9 cellular contexts compared by ENCODE assay signal in genomic region chr2:174180165-174180724, GRCh38.
A peak's percentile ranks its signal among the peaks of the same experiment; 100 is the strongest.
DNase-seq lines count a peak whose midpoint lies in the region; ATAC-seq, FAIRE-seq and TF ChIP-seq lines count a peak whose summit lies in the region.
"Had no signal": no experiment of that assay in that cellular context is flagged by ENCODE, and none has a peak within 500 bp of the region (broad histone marks: within the 10 kb centered on the region; RNA-seq: fewer than 3 reads in every experiment).

No MANE protein-coding gene starts in this region.

- H3F3A ChIP-seq in SK-N-SH (replicated peaks; ENCODE audit: insufficient read depth): no peaks in the 10 kb centered on the region

- peak; percentile 20; the same call in 1 of the 2 replicates for TF ChIP-seq RAD21 in HCT116 (IDR thresholded peaks at IDR 0.05; ENCODE audit: low read depth)
- TF ChIP-seq RAD21 in SK-N-SH (IDR thresholded peaks at IDR 0.05; ENCODE audit: low read length): peak; percentile 26; the same call in 1 of the 2 replicates

- peak; percentile 73 for ATAC-seq in HCT116
- ATAC-seq in HG02610 (IDR thresholded peaks at IDR 0.05; ENCODE audit: unreplicated experiment): no peak

- H3K4me3 ChIP-seq in AG10803 (ENCODE audit: low read length) (no peak overlapping the region), HCT116 (replicated peaks in 1 of 2; ENCODE audit: low read depth in 1 of 2, low read length in 2 of 2) (no peak overlapping the region), SK-N-SH (ENCODE audit: low read depth in 2 of 2, low read length in 1 of 2) (no peak overlapping the region), fibroblast of pulmonary artery (replicated peaks; ENCODE audit: low read depth, low read length) (no peak overlapping the region), kidney (ENCODE audit: low read length in 2 of 2) (no peak overlapping the region)

- H3K4me1 ChIP-seq in HCT116 (ENCODE audit: control insufficient read depth in 1 of 2, insufficient read depth in 2 of 2, low read length in 2 of 2) (no peaks in the 10 kb centered on the region), SK-N-SH (ENCODE audit: control insufficient read depth in 1 of 2, insufficient read depth in 2 of 2, low read depth in 1 of 2, low read length in 1 of 2) (peaks cover 0 to 21% of the 10 kb centered on the region in 2 experiments; a peak in 2 of 4 replicates), kidney (ENCODE audit: control insufficient read depth in 1 of 2, insufficient read depth in 1 of 2, low read depth in 1 of 2, low read length in 2 of 2) (peaks cover 3 to 5% of the 10 kb centered on the region in 2 donors)

- DNase-seq in AG10803 (ENCODE audit: low read depth) (peak; percentile 6), HCT116 (ENCODE audit: low read depth, low spot score) (no peak), SK-N-SH (peak; percentile 43), fibroblast of pulmonary artery (ENCODE audit: low read depth) (no peak), posterior vena cava (ENCODE audit: low spot score) (no peak), kidney (no peak)
- DNase-seq in activated CD8-positive, alpha-beta memory T cell treated with anti-CD3 and anti-CD28 coated beads for 24 hours: no peak
- DNase-seq: stimulated activated naive CD4-positive, alpha-beta T cell treated with Interleukin-2 at 50 U/mL for 16 hours had no signal

- H3K9me2 ChIP-seq in HCT116 (ENCODE audit: insufficient read depth) (no peaks in the 10 kb centered on the region), SK-N-SH (no peaks in the 10 kb centered on the region)

- CTCF ChIA-PET in HCT116 (lab: Charles Lee) (interaction anchor here (1.2 kb wide), 1 partner anchor 161 kb away, joined by 3 read pairs; no protein-coding TSS in a partner anchor), SK-N-SH (lab: Yijun Ruan, JAX) (interaction anchor here (1.2 to 1.3 kb wide), 2 partner anchors 22 to 45 kb away, joined by 3 to 4 read pairs; no protein-coding TSS in a partner anchor)

- RAD21 ChIA-PET in HCT116 (lab: Charles Lee; ENCODE audit: low non-redundant PET in 1 of 2, low total read pairs in 2 of 2, uncharacterized antibody in 2 of 2, unreplicated experiment in 2 of 2): no interaction called here

- TF ChIP-seq CTCF in AG10803 (conservative IDR thresholded peaks at IDR 0.05; ENCODE audit: low read length) (no peak; the same call in 1 of the 2 replicates), HCT116 (IDR thresholded peaks at IDR 0.05 in 2 of 3, conservative IDR thresholded peaks at IDR 0.05 in 1 of 3; ENCODE audit: borderline replicate concordance in 1 of 3, insufficient read depth in 1 of 3, low read depth in 2 of 3, low read length in 2 of 3) (peak; percentile 7 to 30 (median 26); a peak in 3 of 6 replicates), SK-N-SH (IDR thresholded peaks at IDR 0.05) (peak; percentile 25; the same call in 1 of the 2 replicates), fibroblast of pulmonary artery (IDR thresholded peaks at IDR 0.05; ENCODE audit: low read length, missing control alignments) (peak; percentile 18), kidney (IDR thresholded peaks at IDR 0.05; ENCODE audit: borderline replicate concordance, extremely low read depth, insufficient read depth) (no peak)

- no peak for TF ChIP-seq POLR2A in HCT116 (IDR thresholded peaks at IDR 0.05; ENCODE audit: borderline replicate concordance, extremely low read depth, insufficient read depth, insufficient read length)

- BruUV-seq in HCT116 (replicated peaks; lab: Mats Ljungman, UMichigan): no TSS peak

- peaks cover 5% of the 10 kb centered on the region; the same call in 1 of the 2 replicates for H4K20me1 ChIP-seq in HCT116 (ENCODE audit: insufficient read depth)
- no peaks in the 10 kb centered on the region for H4K20me1 ChIP-seq in SK-N-SH (ENCODE audit: insufficient read depth)

- no peak overlapping the region for H3K4me2 ChIP-seq in HCT116 (ENCODE audit: low read length)
- no peak overlapping the region for H3K4me2 ChIP-seq in SK-N-SH

- H2AFZ ChIP-seq in HCT116 (ENCODE audit: low read depth, low read length, poor library complexity, severe bottlenecking) (no peak overlapping the region), SK-N-SH (ENCODE audit: low read depth) (no peak overlapping the region)

- H3K79me2 ChIP-seq in HCT116 (ENCODE audit: insufficient read depth, low read length) (peaks cover 94% of the 10 kb centered on the region), SK-N-SH (ENCODE audit: insufficient read depth) (peaks cover 19% of the 10 kb centered on the region; the same call in 1 of the 2 replicates)

- H3K27ac ChIP-seq in HCT116 (ENCODE audit: low read depth, low read length) (no peak overlapping the region), SK-N-SH (ENCODE audit: low read depth in 2 of 2, low read length in 1 of 2) (peak overlapping the region in 1 of 2 experiments; percentile 62; a peak in 2 of 4 replicates), kidney (ENCODE audit: low read depth in 2 of 2, low read length in 2 of 2) (no peak overlapping the region)

- intact Hi-C loops in HCT116 (cut with micrococcal nuclease) (no loop called here), posterior vena cava (cut with DNase I) (no loop called here), kidney (cut with DNase I) (no loop called here)

- 33% methylated on average over 1 of the region's 1 CpG for WGBS in SK-N-SH (ENCODE audit: low lambda C conversion rate)

- POLR2A ChIA-PET in HCT116 (lab: Charles Lee) (no interaction called here), SK-N-SH (lab: Yijun Ruan, JAX) (no interaction called here)

- no peaks in the 10 kb centered on the region for H3K36me3 ChIP-seq in HCT116 (ENCODE audit: control insufficient read depth in 1 of 2, insufficient read depth in 2 of 2, low read length in 2 of 2)
- peaks cover 3 to 14% of the 10 kb centered on the region in 2 experiments for H3K36me3 ChIP-seq in SK-N-SH (replicated peaks in 1 of 2; ENCODE audit: control insufficient read depth in 1 of 2, insufficient read depth in 2 of 2, low read length in 1 of 2)
- H3K36me3 ChIP-seq in kidney (ENCODE audit: control insufficient read depth in 1 of 2, insufficient read depth in 2 of 2, low read length in 2 of 2): no peaks in the 10 kb centered on the region

- no peak for FAIRE-seq in kidney (lab: Jason Lieb, UNC)

- H3K9ac ChIP-seq in HCT116 (ENCODE audit: low read length): no peak overlapping the region
- no peak overlapping the region for H3K9ac ChIP-seq in SK-N-SH
- no peak overlapping the region for H3K9ac ChIP-seq in kidney (ENCODE audit: low read length in 2 of 2)

- H3K27me3 ChIP-seq in HCT116 (ENCODE audit: insufficient read depth, low read length) (no peaks in the 10 kb centered on the region), SK-N-SH (ENCODE audit: insufficient read depth) (no peaks in the 10 kb centered on the region)

- TF ChIP-seq EP300 in SK-N-SH (IDR thresholded peaks at IDR 0.05; ENCODE audit: borderline replicate concordance in 1 of 2, low read depth in 1 of 2, low read length in 1 of 2): no peak; a peak in 1 of 4 replicates

- H3K9me3 ChIP-seq in HCT116 (ENCODE audit: control insufficient read depth in 1 of 2, insufficient read depth in 1 of 2, low read depth in 1 of 2, low read length in 2 of 2) (0 out of 4 replicates have a peak, but pooled peaks cover 0 to 4% of the 10 kb centered on the region in 2 experiments), SK-N-SH (peaks cover 10% of the 10 kb centered on the region), kidney (ENCODE audit: control insufficient read depth in 1 of 2, low read length in 2 of 2) (no peaks in the 10 kb centered on the region)

TF ChIP-seq in HCT116, 20 proteins besides CTCF, POLR2A, EP300 and RAD21 (continues in another document):
- no peak for TF ChIP-seq EGR1 (IDR thresholded peaks at IDR 0.05; ENCODE audit: low read depth)
- no peak for TF ChIP-seq ZNF274 (IDR thresholded peaks at IDR 0.05; ENCODE audit: low read depth, low read length)
- no peak for TF ChIP-seq SRF (IDR thresholded peaks at IDR 0.05; ENCODE audit: low read depth)
- no peak for TF ChIP-seq ZFX (IDR thresholded peaks at IDR 0.05)
- TF ChIP-seq SP1 (IDR thresholded peaks at IDR 0.05; ENCODE audit: low read depth): no peak
- no peak for TF ChIP-seq ZBTB33 (IDR thresholded peaks at IDR 0.05; ENCODE audit: extremely low read depth, insufficient replicate concordance, low read length)

TF ChIP-seq in SK-N-SH, 30 proteins besides CTCF, POLR2A, EP300 and RAD21:
- TF ChIP-seq FOXJ3 (CRISPR knock-in tag; IDR thresholded peaks at IDR 0.05) (no peak), GATA2 (CRISPR knock-in tag; IDR thresholded peaks at IDR 0.05) (peak; percentile 88)

Comparison
In these comparisons a context has a peak if more than half of its experiments do, and no peak if none do; other contexts are left out.
1. DNase-seq: peak in AG10803 (single experiment) and SK-N-SH (single experiment); none in HCT116 (single experiment), fibroblast of pulmonary artery (single experiment), activated CD8-positive, alpha-beta memory T cell treated with anti-CD3 and anti-CD28 coated beads for 24 hours (single experiment), posterior vena cava (single experiment) and kidney (single experiment).
2. CTCF ChIP-seq: peak in HCT116 (3 of 3), SK-N-SH (single experiment) and fibroblast of pulmonary artery (single experiment); none in AG10803 (single experiment) and kidney (single experiment).